12 cellular contexts compared by ENCODE assay signal in the genomic region with DNA sequence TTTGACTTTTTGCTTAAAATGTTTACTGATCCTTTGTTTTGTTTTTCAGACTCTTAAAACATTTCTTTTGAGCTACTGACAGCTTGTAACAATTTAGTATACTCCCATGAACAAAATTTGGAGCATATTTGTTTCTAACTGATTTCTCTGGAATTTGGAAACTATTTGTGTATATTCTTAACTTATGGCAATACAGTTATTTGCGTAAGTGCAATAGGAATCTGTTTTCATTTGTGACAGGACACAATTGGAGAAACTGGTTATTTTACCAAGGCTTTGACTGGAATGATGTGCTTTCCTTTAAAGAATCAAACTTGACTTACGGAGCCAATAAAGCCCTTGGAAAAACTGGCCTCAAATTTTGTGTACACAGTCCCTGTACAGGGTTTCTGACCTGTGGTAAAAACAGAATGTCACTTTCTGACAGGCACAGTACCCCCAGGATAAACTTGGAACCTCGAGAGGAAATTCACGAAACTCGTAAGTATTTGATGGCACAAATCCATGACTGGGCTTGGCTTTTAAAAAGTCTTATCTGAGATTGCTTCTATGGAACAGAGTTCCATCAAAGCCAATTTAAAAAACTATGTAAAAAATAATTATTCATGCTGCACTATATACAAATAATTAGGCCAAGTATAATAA.
"Had no signal": no experiment of that assay in that cellular context is flagged by ENCODE, and none has a peak within 500 bp of the region (broad histone marks: within the 10 kb centered on the region; RNA-seq: fewer than 3 reads in every experiment).

No MANE protein-coding gene starts in this region.

- ATAC-seq: esophagus mucosa; natural killer cell treated with Interleukin-12 subunit alpha and Interleukin-12 subunit beta and Interleukin-15 and Interleukin-18, amount 100 ng/mL, for 72 hours; stimulated activated memory B cell treated with anti-CD40 and anti-IgM and Interleukin-4, amounts not matched to agents 10 μg/mL and 1 μg/mL and 100 μg/mL, for 72 hours had no signal

- H3K9me3 ChIP-seq: tibial nerve, uterus had no signal

- H3K27me3 ChIP-seq: cardiac muscle cell, tibial nerve, uterus had no signal

- H3K4me3 ChIP-seq: cardiac muscle cell, tibial nerve, uterus had no signal

- DNase-seq: activated CD4-positive, alpha-beta T cell treated with anti-CD3 and anti-CD28 coated beads, Interleukin-2, amount 10 ng/mL, durations not matched to agents 7 days and 5 days; activated naive CD4-positive, alpha-beta T cell treated with Interleukin-2 at 50 U/mL for 16 hours; aorta; islet precursor cell; occipital lobe; stimulated activated CD4-positive, alpha-beta T cell treated with anti-CD3 and anti-CD28 coated beads, Interleukin-2, amount 100 ng/mL, for 48 hours; uterus had no signal

- H3K4me1 ChIP-seq: uterus had no signal

- H3K27ac ChIP-seq: cardiac muscle cell had no signal

- H3K36me3 ChIP-seq: cardiac muscle cell, tibial nerve, uterus had no signal
